Comparison of ENCODE assay signal across 1 cellular context in the genomic region with DNA sequence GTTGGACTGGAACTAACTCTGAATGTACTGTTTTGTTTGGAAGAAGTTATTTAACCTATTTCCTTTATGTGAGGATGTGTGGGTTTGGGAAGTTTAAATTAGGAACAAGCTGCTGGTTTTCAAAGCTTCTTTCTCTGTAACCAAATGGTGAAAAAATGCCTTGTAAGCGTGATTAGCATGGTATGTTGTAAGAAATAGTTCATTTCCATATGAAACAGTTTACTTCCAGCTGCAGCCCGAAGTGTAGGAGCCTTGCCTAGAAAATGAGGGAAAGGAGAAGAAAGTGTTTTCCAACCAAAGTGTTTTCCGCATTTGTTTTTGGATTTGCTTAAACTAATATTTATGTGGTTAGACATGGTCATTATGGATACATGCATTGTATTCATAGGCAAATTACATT.
TF ChIP-seq lines count a peak whose summit lies in the region.

No MANE protein-coding gene starts in this region.

TF ChIP-seq in IMR-90, 13 proteins besides CTCF, POLR2A, EP300 and RAD21:
- peak; percentile 17; the same call in 1 of the 2 replicates for TF ChIP-seq MAFK (IDR thresholded peaks at IDR 0.05; ENCODE audit: low read depth, low read length)
- TF ChIP-seq, protein P1, sequence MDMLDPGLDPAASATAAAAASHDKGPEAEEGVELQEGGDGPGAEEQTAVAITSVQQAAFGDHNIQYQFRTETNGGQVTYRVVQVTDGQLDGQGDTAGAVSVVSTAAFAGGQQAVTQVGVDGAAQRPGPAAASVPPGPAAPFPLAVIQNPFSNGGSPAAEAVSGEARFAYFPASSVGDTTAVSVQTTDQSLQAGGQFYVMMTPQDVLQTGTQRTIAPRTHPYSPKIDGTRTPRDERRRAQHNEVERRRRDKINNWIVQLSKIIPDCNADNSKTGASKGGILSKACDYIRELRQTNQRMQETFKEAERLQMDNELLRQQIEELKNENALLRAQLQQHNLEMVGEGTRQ (IDR thresholded peaks at IDR 0.05; ENCODE audit: low read depth, low read length), result no peak
- no peak for TF ChIP-seq SMC3 (IDR thresholded peaks at IDR 0.05; ENCODE audit: low read depth, low read length)
TF ChIP-seq in IMR-90: peak in this region for 1.
